ENCODE assay signal across 8 cellular contexts in genomic region chr3:9422712-9423424, GRCh38. TPM values are rescaled to one million over a fixed set of nuclear protein-coding genes. Genes with fewer than 3 reads are reported as not detected.
A peak's percentile ranks its signal among the peaks of the same experiment; 100 is the strongest.
DNase-seq lines count a peak whose midpoint lies in the region; ATAC-seq and TF ChIP-seq lines count a peak whose summit lies in the region.

No MANE protein-coding gene starts in this region.

- intact Hi-C loops in Panc1 (cut with micrococcal nuclease; ENCODE audit: unreplicated experiment): loop anchor here (2.0 kb wide), 1 partner anchor 24 kb away; no protein-coding TSS in a partner anchor
- intact Hi-C loops in sigmoid colon (cut with DNase I): loop anchor here (1.0 to 5.0 kb wide), 2 partner anchors 25 to 61 kb away; partner anchors contain the start of gene THUMPD3

- no peak overlapping the region for H3K4me3 ChIP-seq in DND-41 (ENCODE audit: low read depth in 1 of 2, low read length in 2 of 2)
- H3K4me3 ChIP-seq in Panc1 (ENCODE audit: low read depth in 2 of 2, low read length in 2 of 2): peak overlapping the region; percentile 13 to 37
- H3K4me3 ChIP-seq in cardiac fibroblast (replicated peaks in 1 of 2; ENCODE audit: low read depth in 2 of 2, low read length in 2 of 2): peak overlapping the region in 1 of 2 donors; percentile 11
- no peak overlapping the region for H3K4me3 ChIP-seq in sigmoid colon

- TSS peak; percentile 24 for BruUV-seq in Panc1 (replicated peaks; lab: Mats Ljungman, UMichigan)

- DNase-seq in DND-41 (peak; percentile 37), KBM-7 (peak; percentile 91), Panc1 (ENCODE audit: low read depth, low spot score) (peak; percentile 85), cardiac fibroblast (ENCODE audit: low read depth in 2 of 2) (peak; percentile 98 to 99), iPS-NIHi11 (ENCODE audit: low spot score) (peak; percentile 57), sigmoid colon (peak; percentile 95)

- peak overlapping the region; percentile 15; the same call in 1 of the 2 replicates for H3K27ac ChIP-seq in DND-41 (ENCODE audit: low read length)
- peak overlapping the region; percentile 96 for H3K27ac ChIP-seq in Panc1 (ENCODE audit: low read length)
- peak overlapping the region; percentile 80 to 88 (median 85) for H3K27ac ChIP-seq in sigmoid colon

- no peak overlapping the region for H2AFZ ChIP-seq in DND-41 (ENCODE audit: low read depth, low read length)

- H3K27me3 ChIP-seq in DND-41 (ENCODE audit: insufficient read depth, low read length, poor library complexity) (no peaks in the 10 kb centered on the region), Panc1 (ENCODE audit: control insufficient read depth, insufficient read depth, low read length) (no peaks in the 10 kb centered on the region), sigmoid colon (no peaks in the 10 kb centered on the region)

- POLR2A ChIA-PET in Panc1 (lab: Charles Lee): interaction anchor here (0.5 kb wide), 1 partner anchor 25 kb away, joined by 3 read pairs; the partner anchor contains the start of gene SETD5

- H3K9me3 ChIP-seq in DND-41 (ENCODE audit: insufficient read depth, low read length, severe bottlenecking): no peaks in the 10 kb centered on the region
- H3K9me3 ChIP-seq in Panc1 (ENCODE audit: control insufficient read depth, insufficient read depth, low read depth, low read length): no peaks in the 10 kb centered on the region
- no peaks in the 10 kb centered on the region for H3K9me3 ChIP-seq in sigmoid colon

- H3K36me3 ChIP-seq in DND-41 (ENCODE audit: insufficient read depth, low read length) (peaks cover 46% of the 10 kb centered on the region), Panc1 (ENCODE audit: control insufficient read depth, insufficient read depth, low read length) (peaks cover 5% of the 10 kb centered on the region), sigmoid colon (peaks cover 7 to 13% (median 12%) of the 10 kb centered on the region in 4 donors)

- 9 to 36% methylated on average over 5 of the region's 5 CpGs for WGBS in sigmoid colon, 2 donors

- TF ChIP-seq CTCF in DND-41 (IDR thresholded peaks at IDR 0.05; ENCODE audit: borderline replicate concordance, extremely low read depth, low read length, poor library complexity, severe bottlenecking): peak; percentile 48
- TF ChIP-seq CTCF in Panc1 (IDR thresholded peaks at IDR 0.05): peak; percentile 58; the same call in 1 of the 2 replicates
- peak; percentile 60 for TF ChIP-seq CTCF in cardiac fibroblast (IDR thresholded peaks at IDR 0.05; ENCODE audit: low read depth, low read length)
- peak; percentile 49 to 68 (median 50) for TF ChIP-seq CTCF in sigmoid colon (IDR thresholded peaks at IDR 0.05)

- TF ChIP-seq EP300 in sigmoid colon (IDR thresholded peaks at IDR 0.05): peak in 1 of 4 donors; percentile 6

- H3K4me1 ChIP-seq in DND-41 (ENCODE audit: insufficient read depth, low read length) (no peaks in the 10 kb centered on the region), Panc1 (ENCODE audit: control insufficient read depth, insufficient read depth, low read length) (peaks cover 52% of the 10 kb centered on the region), sigmoid colon (peaks cover 0 to 92% (median 67%) of the 10 kb centered on the region in 4 donors)

- no peak overlapping the region for H3K4me2 ChIP-seq in DND-41 (ENCODE audit: insufficient read depth, low read length)

- no peak overlapping the region for H3K9ac ChIP-seq in DND-41 (ENCODE audit: low read depth, low read length)

- in situ Hi-C loops in KBM-7 (cut with MboI; ENCODE audit: low pct_unique_long_range_greater_than_20kb, low sequenced_read_pairs) (no loop called here), Panc1 (cut with HindIII; ENCODE audit: low pct_unique_long_range_greater_than_20kb, low sequenced_read_pairs) (no loop called here)

- CTCF ChIA-PET in Panc1 (lab: Charles Lee): no interaction called here

- H4K20me1 ChIP-seq in DND-41 (ENCODE audit: insufficient read depth, low read length): peaks cover 70% of the 10 kb centered on the region

- ATAC-seq in DND-41 (ENCODE audit: insufficient read depth, low read depth) (peak; percentile 69), Panc1 (peak; percentile 96), HG03045 (IDR thresholded peaks at IDR 0.05; ENCODE audit: unreplicated experiment) (no peak), HG02970 (IDR thresholded peaks at IDR 0.05; ENCODE audit: low FRiP score, unreplicated experiment) (no peak)

- H3K79me2 ChIP-seq in DND-41 (ENCODE audit: insufficient read depth, low read length): peaks cover 100% of the 10 kb centered on the region

- peak in 1 of 2 donors; percentile 50 for TF ChIP-seq POLR2A in sigmoid colon (IDR thresholded peaks at IDR 0.05)

RNA-seq across cellular contexts. Expression of gene SETD5, which starts 25.5 kb away (rescaled TPM):
- 69.4 TPM for total RNA-seq in Panc1 (2021; ENCODE audit: unreplicated experiment)
- polyA plus RNA-seq in Panc1 (2012; ENCODE audit: insufficient read length): 34.1 TPM
- 100 to 1,000 TPM in 1 of 4 donors, 10 to 100 TPM in 3; 69.9 to 149 (median 72.7) TPM for total RNA-seq in sigmoid colon
- 10 to 100 TPM in 2 of 3 donors, 1 to 10 TPM in 1; 8.6 to 44.7 (median 10.2) TPM for polyA plus RNA-seq in sigmoid colon

Comparison
In these comparisons a context has a peak if more than half of its experiments do, and no peak if none do; other contexts are left out.
1. ATAC-seq: peak in DND-41 (single experiment) and Panc1 (single experiment); none in HG03045 (single experiment) and HG02970 (single experiment).
2. DNase-seq: peak in every context shown above with its lines; median percentile 98 in cardiac fibroblast; 95 in sigmoid colon; 91 in KBM-7; 85 in Panc1; 57 in iPS-NIHi11; 37 in DND-41.
3. H3K27ac ChIP-seq: peak in every context shown above with its lines; median percentile 96 in Panc1; 85 in sigmoid colon; 15 in DND-41.
4. H3K4me3 ChIP-seq: peak in Panc1 (2 of 2); none in DND-41 (0 of 2) and sigmoid colon (0 of 4).
5. Peak in every context shown above with its lines, with median percentiles within 50 percentile points of each other: CTCF ChIP-seq.